Comparison of ENCODE assay signal across 1 cellular context in genomic region chr11:3853545-3853842, GRCh38.
TF ChIP-seq lines count a peak whose summit lies in the region.

No MANE protein-coding gene starts in this region.

TF ChIP-seq in K562, 482 proteins besides CTCF, POLR2A, EP300 and RAD21 (continued from another document and continues in another):
- no peak for TF ChIP-seq HBP1 (CRISPR knock-in tag; IDR thresholded peaks at IDR 0.05)
- TF ChIP-seq LEF1 (IDR thresholded peaks at IDR 0.05): no peak
- TF ChIP-seq ZBTB7A (IDR thresholded peaks at IDR 0.05; ENCODE audit: borderline replicate concordance, control insufficient read depth, low read depth, low read length): 0 out of 2 replicates have a peak, but pooled peaks have one; percentile 26
- TF ChIP-seq SMARCA5 (IDR thresholded peaks at IDR 0.05): no peak
- no peak for TF ChIP-seq ZNF311 (CRISPR knock-in tag; IDR thresholded peaks at IDR 0.05)
- no peak for TF ChIP-seq ZBTB26 (CRISPR knock-in tag; IDR thresholded peaks at IDR 0.05)
- no peak for TF ChIP-seq ARID3B (CRISPR knock-in tag; IDR thresholded peaks at IDR 0.05; ENCODE audit: borderline replicate concordance)
- 0 out of 2 replicates have a peak, but pooled peaks have one; percentile 19 for TF ChIP-seq ADNP (tag; IDR thresholded peaks at IDR 0.05)
- no peak for TF ChIP-seq ZNF75A (CRISPR knock-in tag; IDR thresholded peaks at IDR 0.05)
- no peak for TF ChIP-seq SETDB1 (IDR thresholded peaks at IDR 0.05; ENCODE audit: low read length)
- 0 out of 2 replicates have a peak, but pooled peaks have one; percentile 34 for TF ChIP-seq ARID1B (IDR thresholded peaks at IDR 0.05)
- TF ChIP-seq FOXK1 (CRISPR knock-in tag; IDR thresholded peaks at IDR 0.05; ENCODE audit: borderline replicate concordance): no peak
- no peak for TF ChIP-seq TOE1 (IDR thresholded peaks at IDR 0.05; ENCODE audit: borderline replicate concordance)
- no peak for TF ChIP-seq TOE1 (CRISPR knock-in tag; IDR thresholded peaks at IDR 0.05; ENCODE audit: borderline replicate concordance, low read depth)
- no peak for TF ChIP-seq POLR3G (IDR thresholded peaks at IDR 0.05; ENCODE audit: extremely low read depth, insufficient read length, insufficient replicate concordance)
- no peak for TF ChIP-seq CHD7 (IDR thresholded peaks at IDR 0.05; ENCODE audit: low read depth, low read length)
- no peak for TF ChIP-seq C11orf30 (IDR thresholded peaks at IDR 0.05; ENCODE audit: low read depth)
- TF ChIP-seq CBX1 (IDR thresholded peaks at IDR 0.05; ENCODE audit: low read depth): no peak
- no peak for TF ChIP-seq CBFB (CRISPR knock-in tag; IDR thresholded peaks at IDR 0.05)
- no peak for TF ChIP-seq ZNF282 (CRISPR knock-in tag; IDR thresholded peaks at IDR 0.05)
- no peak for TF ChIP-seq SIN3B (IDR thresholded peaks at IDR 0.05; ENCODE audit: low read depth)
- no peak for TF ChIP-seq RNF2 (IDR thresholded peaks at IDR 0.05)
- no peak for TF ChIP-seq ZNF717 (CRISPR knock-in tag; IDR thresholded peaks at IDR 0.05)
- no peak for TF ChIP-seq GATAD2B (IDR thresholded peaks at IDR 0.05; ENCODE audit: borderline replicate concordance)
- TF ChIP-seq HMG20A (CRISPR knock-in tag; conservative IDR thresholded peaks at IDR 0.05): no peak
- TF ChIP-seq JUNB (CRISPR knock-in tag; conservative IDR thresholded peaks at IDR 0.05): no peak
- no peak for TF ChIP-seq MYBL2 (IDR thresholded peaks at IDR 0.05; ENCODE audit: low read depth)
- no peak for TF ChIP-seq MYBL2 (CRISPR knock-in tag; IDR thresholded peaks at IDR 0.05; ENCODE audit: borderline replicate concordance)
- TF ChIP-seq KDM5B (IDR thresholded peaks at IDR 0.05; ENCODE audit: insufficient replicate concordance, low read depth, low read length): no peak
- no peak for TF ChIP-seq SRSF3 (IDR thresholded peaks at IDR 0.05; ENCODE audit: insufficient read depth, low read length)
- TF ChIP-seq E2F6 (IDR thresholded peaks at IDR 0.05; ENCODE audit: borderline replicate concordance in 1 of 2, extremely low read depth in 1 of 2, insufficient read depth in 1 of 2, insufficient read length in 1 of 2, low read depth in 1 of 2, low read length in 1 of 2, poor library complexity in 1 of 2, severe bottlenecking in 1 of 2): no peak
- no peak for TF ChIP-seq ZNF263 (CRISPR knock-in tag; IDR thresholded peaks at IDR 0.05; ENCODE audit: borderline replicate concordance)
- no peak for TF ChIP-seq CEBPG (CRISPR knock-in tag; IDR thresholded peaks at IDR 0.05)
- no peak for TF ChIP-seq CEBPG (tag; conservative IDR thresholded peaks at IDR 0.05 in 1 of 2, IDR thresholded peaks at IDR 0.05 in 1 of 2)
- no peak for TF ChIP-seq CREB1 (IDR thresholded peaks at IDR 0.05)
- TF ChIP-seq CREB1 (CRISPR knock-in tag; IDR thresholded peaks at IDR 0.05): no peak
- TF ChIP-seq TFAP4 (CRISPR knock-in tag; IDR thresholded peaks at IDR 0.05; ENCODE audit: borderline replicate concordance): no peak
- TF ChIP-seq KHSRP (IDR thresholded peaks at IDR 0.05): no peak
- no peak for TF ChIP-seq CHD4 (IDR thresholded peaks at IDR 0.05; ENCODE audit: insufficient read depth, insufficient replicate concordance, low read depth, low read length, poor library complexity, severe bottlenecking)
- TF ChIP-seq KLF1 (tag; IDR thresholded peaks at IDR 0.05): no peak
- TF ChIP-seq HES1 (IDR thresholded peaks at IDR 0.05; ENCODE audit: low read depth): no peak
- TF ChIP-seq ATF3 (IDR thresholded peaks at IDR 0.05): peak; percentile 67
- TF ChIP-seq ATF3 (CRISPR knock-in tag; conservative IDR thresholded peaks at IDR 0.05): no peak
- no peak for TF ChIP-seq ZNF165 (CRISPR knock-in tag; IDR thresholded peaks at IDR 0.05; ENCODE audit: borderline replicate concordance)
- no peak for TF ChIP-seq TAL1 (IDR thresholded peaks at IDR 0.05)
- TF ChIP-seq ZNF140 (CRISPR knock-in tag; IDR thresholded peaks at IDR 0.05): no peak
- peak; percentile 53; the same call in 1 of the 2 replicates for TF ChIP-seq DMBX1 (CRISPR knock-in tag; IDR thresholded peaks at IDR 0.05; ENCODE audit: borderline replicate concordance)
- no peak for TF ChIP-seq ZNF280A (IDR thresholded peaks at IDR 0.05; ENCODE audit: low read depth, partially characterized antibody)
